ENCODE assay signal across 1 cellular context in the genomic region with DNA sequence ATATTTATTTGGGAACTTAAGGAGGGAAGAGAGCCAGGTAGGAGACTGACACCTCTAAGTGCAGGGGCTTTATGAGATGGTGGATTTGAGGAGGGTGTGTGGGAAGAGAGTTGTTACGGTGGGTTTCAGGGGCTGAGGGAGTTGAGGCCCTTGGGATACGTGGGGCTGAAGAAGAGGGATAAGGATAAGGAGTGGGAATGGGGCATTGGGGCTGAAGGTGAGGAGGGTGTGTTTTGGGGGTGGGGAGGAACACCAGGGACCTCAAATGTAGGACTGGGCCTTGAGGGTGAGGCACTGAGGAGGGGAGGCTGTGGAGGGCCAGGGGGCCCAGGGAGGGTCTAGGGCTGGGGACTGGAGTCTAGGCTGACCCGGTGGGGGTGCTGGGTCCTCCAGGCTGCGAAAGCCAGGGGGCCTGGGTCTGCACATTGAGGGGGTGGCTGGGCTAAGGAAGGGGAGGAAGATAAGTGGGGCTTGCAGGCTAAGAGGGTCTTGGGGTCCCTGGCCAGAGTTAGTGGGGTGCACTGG.
TF ChIP-seq lines count a peak whose summit lies in the region.

No MANE protein-coding gene starts in this region.

TF ChIP-seq in K562, 482 proteins besides CTCF, POLR2A, EP300 and RAD21:
- no peak for TF ChIP-seq ZNF224 (CRISPR knock-in tag; IDR thresholded peaks at IDR 0.05)
- no peak for TF ChIP-seq RHOXF2B (CRISPR knock-in tag; conservative IDR thresholded peaks at IDR 0.05)
- TF ChIP-seq ELF1 (tag; IDR thresholded peaks at IDR 0.05): no peak
- no peak for TF ChIP-seq KDM4B (IDR thresholded peaks at IDR 0.05; ENCODE audit: borderline replicate concordance in 2 of 2, low read depth in 1 of 2)
- no peak for TF ChIP-seq NCOA2 (IDR thresholded peaks at IDR 0.05; ENCODE audit: partially characterized antibody in 2 of 2)
- TF ChIP-seq, protein P1, sequence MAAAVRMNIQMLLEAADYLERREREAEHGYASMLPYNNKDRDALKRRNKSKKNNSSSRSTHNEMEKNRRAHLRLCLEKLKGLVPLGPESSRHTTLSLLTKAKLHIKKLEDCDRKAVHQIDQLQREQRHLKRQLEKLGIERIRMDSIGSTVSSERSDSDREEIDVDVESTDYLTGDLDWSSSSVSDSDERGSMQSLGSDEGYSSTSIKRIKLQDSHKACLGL (CRISPR knock-in tag; IDR thresholded peaks at IDR 0.05; ENCODE audit: borderline replicate concordance, poor library complexity, severe bottlenecking): no peak
- TF ChIP-seq KLF16 (IDR thresholded peaks at IDR 0.05): no peak
- TF ChIP-seq HDAC1 (IDR thresholded peaks at IDR 0.05): 0 out of 4 replicates have a peak, but pooled peaks of 1 of the 2 experiments have one; percentile 16
- TF ChIP-seq, protein P2, sequence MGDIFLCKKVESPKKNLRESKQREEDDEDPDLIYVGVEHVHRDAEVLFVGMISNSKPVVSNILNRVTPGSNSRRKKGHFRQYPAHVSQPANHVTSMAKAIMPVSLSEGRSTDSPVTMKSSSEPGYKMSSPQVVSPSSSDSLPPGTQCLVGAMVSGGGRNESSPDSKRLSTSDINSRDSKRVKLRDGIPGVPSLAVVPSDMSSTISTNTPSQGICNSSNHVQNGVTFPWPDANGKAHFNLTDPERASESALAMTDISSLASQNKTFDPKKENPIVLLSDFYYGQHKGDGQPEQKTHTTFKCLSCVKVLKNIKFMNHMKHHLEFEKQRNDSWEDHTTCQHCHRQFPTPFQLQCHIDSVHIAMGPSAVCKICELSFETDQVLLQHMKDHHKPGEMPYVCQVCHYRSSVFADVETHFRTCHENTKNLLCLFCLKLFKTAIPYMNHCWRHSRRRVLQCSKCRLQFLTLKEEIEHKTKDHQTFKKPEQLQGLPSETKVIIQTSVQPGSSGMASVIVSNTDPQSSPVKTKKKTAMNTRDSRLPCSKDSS (IDR thresholded peaks at IDR 0.05; ENCODE audit: low read depth, partially characterized antibody): no peak
- TF ChIP-seq, protein P3, sequence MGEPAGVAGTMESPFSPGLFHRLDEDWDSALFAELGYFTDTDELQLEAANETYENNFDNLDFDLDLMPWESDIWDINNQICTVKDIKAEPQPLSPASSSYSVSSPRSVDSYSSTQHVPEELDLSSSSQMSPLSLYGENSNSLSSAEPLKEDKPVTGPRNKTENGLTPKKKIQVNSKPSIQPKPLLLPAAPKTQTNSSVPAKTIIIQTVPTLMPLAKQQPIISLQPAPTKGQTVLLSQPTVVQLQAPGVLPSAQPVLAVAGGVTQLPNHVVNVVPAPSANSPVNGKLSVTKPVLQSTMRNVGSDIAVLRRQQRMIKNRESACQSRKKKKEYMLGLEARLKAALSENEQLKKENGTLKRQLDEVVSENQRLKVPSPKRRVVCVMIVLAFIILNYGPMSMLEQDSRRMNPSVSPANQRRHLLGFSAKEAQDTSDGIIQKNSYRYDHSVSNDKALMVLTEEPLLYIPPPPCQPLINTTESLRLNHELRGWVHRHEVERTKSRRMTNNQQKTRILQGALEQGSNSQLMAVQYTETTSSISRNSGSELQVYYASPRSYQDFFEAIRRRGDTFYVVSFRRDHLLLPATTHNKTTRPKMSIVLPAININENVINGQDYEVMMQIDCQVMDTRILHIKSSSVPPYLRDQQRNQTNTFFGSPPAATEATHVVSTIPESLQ (CRISPR knock-in tag; IDR thresholded peaks at IDR 0.05): no peak
- no peak for TF ChIP-seq ZNF436 (CRISPR knock-in tag; IDR thresholded peaks at IDR 0.05)
- TF ChIP-seq NCOA4 (IDR thresholded peaks at IDR 0.05; ENCODE audit: partially characterized antibody): no peak
- TF ChIP-seq LARP7 (IDR thresholded peaks at IDR 0.05): 0 out of 2 replicates have a peak, but pooled peaks have one; percentile 57
- no peak for TF ChIP-seq PTTG1 (tag; IDR thresholded peaks at IDR 0.05; ENCODE audit: low read depth)
